10 cellular contexts compared by ENCODE assay signal in the genomic region with DNA sequence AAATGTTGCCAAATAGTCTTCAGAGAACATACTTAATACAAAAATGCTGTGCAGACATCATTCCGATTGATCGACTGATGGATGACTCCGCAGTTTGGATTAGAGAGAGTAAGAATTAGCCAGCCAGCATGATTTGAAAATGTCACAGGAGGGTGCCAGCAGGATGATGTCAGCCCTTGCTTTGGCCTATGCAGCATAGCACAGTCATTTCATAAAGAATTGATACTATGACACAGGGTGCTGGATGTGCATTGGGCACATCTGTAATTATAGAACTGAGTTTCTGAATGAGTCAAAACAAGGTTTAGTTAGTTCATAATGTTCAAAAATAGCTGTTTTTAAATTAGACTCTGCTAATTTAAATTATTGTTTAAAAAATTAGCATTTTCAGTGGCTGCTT. TPM values are rescaled to one million over a fixed set of nuclear protein-coding genes. Genes with fewer than 3 reads are reported as not detected.
DNase-seq lines count a peak whose midpoint lies in the region; ATAC-seq, FAIRE-seq and TF ChIP-seq lines count a peak whose summit lies in the region.
"Had no signal": no experiment of that assay in that cellular context is flagged by ENCODE, and none has a peak within 500 bp of the region (broad histone marks: within the 10 kb centered on the region; RNA-seq: fewer than 3 reads in every experiment).

No MANE protein-coding gene starts in this region.

- H3K9me3 ChIP-seq in small intestine (ENCODE audit: control insufficient read depth, low read depth): no peaks in the 10 kb centered on the region

- WGBS in small intestine, 3 donors: 90 to 94% (median 91%) methylated on average over 3 of the region's 3 CpGs

- peak; percentile 67 for FAIRE-seq in GM12892 (lab: Jason Lieb, UNC)
- no peak for FAIRE-seq in small intestine (lab: Jason Lieb, UNC)

- peak; percentile 98 for ATAC-seq in GM21390 (IDR thresholded peaks at IDR 0.05; ENCODE audit: unreplicated experiment)
- ATAC-seq in HG03439 (IDR thresholded peaks at IDR 0.05; ENCODE audit: unreplicated experiment): peak; percentile 98

- H3K27me3 ChIP-seq in small intestine (ENCODE audit: control insufficient read depth in 2 of 2, insufficient read depth in 2 of 2, low read length in 2 of 2): no peaks in the 10 kb centered on the region

- no peak overlapping the region for H3K27ac ChIP-seq in small intestine (ENCODE audit: low read depth in 1 of 2, low read length in 1 of 2)
- H3K27ac ChIP-seq: HL-60 had no signal

- no peak for TF ChIP-seq POLR2A in GM12892 (IDR thresholded peaks at IDR 0.05; ENCODE audit: low read depth, low read length)

- H3K36me3 ChIP-seq in small intestine (ENCODE audit: control insufficient read depth in 2 of 2, insufficient read depth in 2 of 2, low read length in 2 of 2): peaks cover 0 to 14% of the 10 kb centered on the region in 2 donors

- TF ChIP-seq CTCF in fibroblast of mammary gland (conservative IDR thresholded peaks at IDR 0.05; ENCODE audit: control insufficient read depth, insufficient read depth, low read depth, low read length): no peak

- DNase-seq in GM12892 (ENCODE audit: insufficient read length): no peak
- DNase-seq in fibroblast of mammary gland (ENCODE audit: low read depth): peak; percentile 59
- DNase-seq in inferior parietal cortex (ENCODE audit: extremely low spot score): no peak
- DNase-seq in activated gamma-delta T cell treated with Interleukin-2 at 50 U/mL for 16 hours: no peak
- DNase-seq in small intestine: no peak
- DNase-seq in NCI-H2081 treated with DMSO at 0.1 percent for 48 hours (lab: John Stamatoyannopoulos, UW): no peak
- DNase-seq: naive B cell had no signal

- H3K4me3 ChIP-seq in fibroblast of mammary gland (ENCODE audit: control insufficient read depth, low read depth, low read length): no peak overlapping the region
- H3K4me3 ChIP-seq in small intestine (ENCODE audit: low read depth in 1 of 2, low read length in 2 of 2): no peak overlapping the region

- H3K4me1 ChIP-seq in small intestine (ENCODE audit: control insufficient read depth in 2 of 2, insufficient read depth in 1 of 2, low read depth in 1 of 2, low read length in 1 of 2): no peaks in the 10 kb centered on the region

RNA-seq across cellular contexts. Expression of a gene that starts 21.6 kb away (rescaled TPM):
- 28.9 TPM for polyA plus RNA-seq in GM12892 (2012; ENCODE audit: missing spikeins)
- polyA plus RNA-seq in small intestine: 1 to 10 TPM in 2 of 3 donors, under 1 TPM in 1; 0.67 to 5.7 (median 1.6) TPM

RNA-seq across cellular contexts. Expression of a gene that starts 45.9 kb away (rescaled TPM):
- 21.8 TPM for polyA plus RNA-seq in GM12892 (2012; ENCODE audit: missing spikeins)
- 10 to 100 TPM; 17.8 to 38.7 (median 21.9) TPM for polyA plus RNA-seq in small intestine
